ENCODE assay signal across 9 cellular contexts in the genomic region with DNA sequence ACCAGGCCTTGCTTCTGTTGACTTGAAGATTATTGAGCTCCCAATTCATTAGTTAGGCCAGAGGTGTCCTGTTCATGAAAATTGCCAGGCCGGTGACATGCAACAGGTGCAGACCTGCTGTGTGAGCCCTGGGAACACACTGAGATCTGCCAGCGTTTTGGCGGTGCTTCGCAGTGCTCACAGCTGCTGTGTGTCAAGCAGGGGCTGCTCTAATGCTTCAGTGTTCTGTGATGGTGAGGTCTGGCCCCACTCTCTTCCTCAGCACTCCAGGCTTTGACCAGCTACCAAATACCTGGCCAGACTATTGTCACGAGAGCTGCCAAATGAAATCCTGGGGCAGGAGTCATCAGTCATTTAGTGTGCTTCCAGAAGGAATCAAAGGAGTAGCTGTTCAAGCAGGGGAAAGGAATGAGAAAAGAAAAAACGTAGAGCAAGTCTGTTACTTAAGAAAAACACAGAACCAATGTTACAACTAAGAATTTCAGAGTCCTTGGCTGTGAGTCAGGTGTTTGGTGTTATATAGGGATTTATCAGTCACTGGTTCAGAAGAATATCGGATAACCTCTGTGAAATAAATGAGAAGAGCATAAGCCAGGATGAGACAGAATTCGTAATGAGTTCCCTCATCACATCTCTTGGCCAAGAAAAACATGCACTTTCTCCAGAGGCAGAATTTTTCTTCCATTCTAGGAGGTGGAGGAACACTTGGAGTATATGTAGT.
DNase-seq lines count a peak whose midpoint lies in the region; ATAC-seq, FAIRE-seq and TF ChIP-seq lines count a peak whose summit lies in the region.
"Had no signal": no experiment of that assay in that cellular context is flagged by ENCODE, and none has a peak within 500 bp of the region (broad histone marks: within the 10 kb centered on the region; RNA-seq: fewer than 3 reads in every experiment).

No MANE protein-coding gene starts in this region.

- H3K4me3 Mint-ChIP-seq in type B pancreatic cell, result peak overlapping the region; percentile 48

- DNase-seq in LHCN-M2 (ENCODE audit: low read depth), result peak; percentile 84
- peak; percentile 23 for DNase-seq in cerebellum (ENCODE audit: low spot score)
- DNase-seq in kidney glomerular epithelial cell (lab: John Stamatoyannopoulos, UW), result peak; percentile 95
- no peak for DNase-seq in type B pancreatic cell (ENCODE audit: extremely low spot score, unreplicated experiment)
- DNase-seq in NCI-H1048 (lab: John Stamatoyannopoulos, UW), result no peak
- no peak for DNase-seq in frontal cortex (ENCODE audit: low spot score in 2 of 2)
- DNase-seq: cortex of kidney, GDM1 had no signal

- no peaks in the 10 kb centered on the region for H3K9me3 Mint-ChIP-seq in type B pancreatic cell

- peaks cover 37% of the 10 kb centered on the region for H3K36me3 Mint-ChIP-seq in type B pancreatic cell

- FAIRE-seq in frontal cortex (lab: Jason Lieb, UNC), result no peak

- no peak for TF ChIP-seq CTCF in type B pancreatic cell (conservative IDR thresholded peaks at IDR 0.05)

- no peak for ATAC-seq in HG02870 (IDR thresholded peaks at IDR 0.05; ENCODE audit: unreplicated experiment)

- no peaks in the 10 kb centered on the region for H3K27me3 Mint-ChIP-seq in type B pancreatic cell

- peak overlapping the region; percentile 87 for H3K27ac Mint-ChIP-seq in type B pancreatic cell

- peaks cover 10% of the 10 kb centered on the region for H3K4me1 Mint-ChIP-seq in type B pancreatic cell (ENCODE audit: unreplicated experiment)

Comparison
In these comparisons a context has a peak if more than half of its experiments do, and no peak if none do; other contexts are left out.
1. DNase-seq: peak in LHCN-M2 (single experiment), cerebellum (single experiment) and kidney glomerular epithelial cell (single experiment); none in type B pancreatic cell (single experiment), NCI-H1048 (single experiment) and frontal cortex (0 of 2).